9 cellular contexts compared by ENCODE assay signal in the genomic region with DNA sequence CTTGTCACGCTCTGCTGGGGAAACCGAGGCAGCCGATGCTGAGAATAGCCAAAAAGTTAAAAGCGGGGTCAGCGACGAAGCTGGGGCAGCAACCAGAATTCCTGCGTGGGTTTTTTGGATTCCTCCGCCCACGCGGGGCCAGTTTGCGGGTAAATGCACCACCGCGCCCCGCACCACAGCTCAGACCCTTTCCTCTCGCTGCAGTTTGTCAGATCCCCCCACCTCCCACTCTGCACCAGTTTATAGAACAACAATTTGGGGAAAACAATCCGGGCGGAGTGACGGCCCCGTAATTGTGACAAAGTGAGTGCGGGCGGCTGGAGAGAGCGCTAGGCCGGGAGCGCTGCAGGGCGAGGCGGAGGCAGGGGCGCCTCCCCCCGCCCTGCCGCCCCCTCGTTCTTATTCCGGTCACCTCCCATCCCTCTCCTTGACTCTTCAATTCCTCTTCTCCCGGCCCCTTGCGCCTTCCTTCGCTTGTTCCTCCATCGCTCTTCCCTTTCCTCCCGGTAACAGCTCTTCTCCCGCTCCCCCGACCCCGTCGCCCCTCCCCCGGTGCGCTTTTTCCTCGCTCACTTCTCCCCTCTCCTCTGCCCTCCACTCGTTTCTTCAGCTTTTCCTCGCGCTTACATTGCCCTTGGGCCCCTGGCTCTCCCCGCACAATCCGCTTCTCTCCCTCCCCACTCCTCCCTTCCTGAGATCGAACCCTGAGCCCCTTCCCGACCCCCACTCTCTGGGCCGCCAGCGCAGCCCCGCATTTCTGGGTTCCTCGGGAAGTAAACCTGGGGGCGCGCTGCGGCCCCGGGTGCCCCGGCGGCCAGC. TPM values are rescaled to one million over a fixed set of nuclear protein-coding genes. Genes with fewer than 3 reads are reported as not detected.
DNase-seq lines count a peak whose midpoint lies in the region; ATAC-seq and TF ChIP-seq lines count a peak whose summit lies in the region.
"Had no signal": no experiment of that assay in that cellular context is flagged by ENCODE, and none has a peak within 500 bp of the region (broad histone marks: within the 10 kb centered on the region; RNA-seq: fewer than 3 reads in every experiment).

No MANE protein-coding gene starts in this region.

- CTCF ChIA-PET in CD4-positive, alpha-beta T cell (lab: Charles Lee), result interaction anchor here (2.1 to 2.5 kb wide), 4 partner anchors 12 to 58 kb away, joined by 28 to 47 read pairs (median 38); partner anchors contain the start of gene SPATS2

- peaks cover 94% of the 10 kb centered on the region for H3K27me3 ChIP-seq in CD4-positive, alpha-beta T cell (ENCODE audit: control insufficient read depth, insufficient read depth, low read length)
- H3K27me3 ChIP-seq in HUES48 (ENCODE audit: control insufficient read depth, insufficient read depth, low read length) (peaks cover 87% of the 10 kb centered on the region), ovary (peaks cover 22% of the 10 kb centered on the region)
- peaks cover 63% of the 10 kb centered on the region for H3K27me3 ChIP-seq in effector memory CD4-positive, alpha-beta T cell (replicated peaks; ENCODE audit: control insufficient read depth, insufficient read depth, low read length, poor library complexity, severe bottlenecking)

- DNase-seq in CD4-positive, alpha-beta T cell, result no peak
- DNase-seq in effector memory CD4-positive, alpha-beta T cell, result no peak
- DNase-seq in ovary (peak in 1 of 5 donors; percentile 14), caudate nucleus (lab: John Stamatoyannopoulos, UW) (no peak), cortex of kidney (lab: John Stamatoyannopoulos, UW) (no peak)

- H3K4me3 ChIP-seq in HUES48 (ENCODE audit: low read depth, low read length) (peak overlapping the region; percentile 50), ovary (peak overlapping the region; percentile 13)
- H3K4me3 ChIP-seq in effector memory CD4-positive, alpha-beta T cell (ENCODE audit: insufficient read depth, low read depth, low read length, poor library complexity, severe bottlenecking), result peak overlapping the region; percentile 45

- H3K4me1 ChIP-seq in HUES48 (ENCODE audit: control insufficient read depth, insufficient read depth, low read length), result peaks cover 25% of the 10 kb centered on the region
- H3K4me1 ChIP-seq in effector memory CD4-positive, alpha-beta T cell (ENCODE audit: control insufficient read depth, insufficient read depth, low read length, poor library complexity, severe bottlenecking), result peaks cover 59% of the 10 kb centered on the region
- peaks cover 16% of the 10 kb centered on the region for H3K4me1 ChIP-seq in ovary (ENCODE audit: insufficient read depth)

- no peaks in the 10 kb centered on the region for H3K9me3 Mint-ChIP-seq in CD4-positive, alpha-beta T cell
- H3K9me3 Mint-ChIP-seq: activated naive CD4-positive, alpha-beta T cell treated with anti-CD3 and anti-CD28 coated beads, Interleukin-2, amount 50 U/mL, for 72 hours had no signal

- peaks cover 86% of the 10 kb centered on the region for H3K27me3 Mint-ChIP-seq in CD4-positive, alpha-beta T cell

- TF ChIP-seq POLR2A in ovary (IDR thresholded peaks at IDR 0.05), result no peak

- intact Hi-C loops in CD4-positive, alpha-beta T cell (cut with DNase I, micrococcal nuclease), result no loop called here
- intact Hi-C loops in ovary (cut with DNase I), result loop anchor here in 2 of 4 donors (5.0 to 10.0 kb wide), 2 partner anchors 169 to 171 kb away; no protein-coding TSS in a partner anchor

- H3K27ac Mint-ChIP-seq in CD4-positive, alpha-beta T cell, result no peak overlapping the region
- H3K27ac Mint-ChIP-seq: activated naive CD4-positive, alpha-beta T cell treated with anti-CD3 and anti-CD28 coated beads, Interleukin-2, amount 50 U/mL, for 72 hours had no signal

- H3K27ac ChIP-seq in CD4-positive, alpha-beta T cell (ENCODE audit: low read depth, low read length), result no peak overlapping the region
- no peak overlapping the region for H3K27ac ChIP-seq in HUES48 (ENCODE audit: low read depth, low read length)
- no peak overlapping the region for H3K27ac ChIP-seq in effector memory CD4-positive, alpha-beta T cell (ENCODE audit: insufficient read depth, low read length, poor library complexity, severe bottlenecking)
- H3K27ac ChIP-seq in ovary, result no peak overlapping the region
- no peak overlapping the region for H3K27ac ChIP-seq in caudate nucleus (ENCODE audit: low read depth, low read length)

- POLR2A ChIA-PET in CD4-positive, alpha-beta T cell (lab: Charles Lee), result interaction anchor here (1.0 to 2.8 kb wide), 5 partner anchors 8 to 83 kb away, joined by 3 to 17 read pairs (median 7); partner anchors contain the start of genes C1QL4, SPATS2 and TROAP

- WGBS in ovary, 3 donors, result 2 to 3% (median 2%) methylated on average over 60 of the region's 60 CpGs

- no peak overlapping the region for H3K9ac ChIP-seq in HUES48 (ENCODE audit: low read depth, low read length)

- TF ChIP-seq EP300 in ovary (IDR thresholded peaks at IDR 0.05), result no peak

- H3K4me1 Mint-ChIP-seq in CD4-positive, alpha-beta T cell (ENCODE audit: low read depth), result peaks cover 46% of the 10 kb centered on the region

- no peaks in the 10 kb centered on the region for H3K36me3 Mint-ChIP-seq in CD4-positive, alpha-beta T cell (ENCODE audit: low read depth)
- H3K36me3 Mint-ChIP-seq: activated naive CD4-positive, alpha-beta T cell treated with anti-CD3 and anti-CD28 coated beads, Interleukin-2, amount 50 U/mL, for 72 hours had no signal

- no peaks in the 10 kb centered on the region for H3K9me3 ChIP-seq in CD4-positive, alpha-beta T cell (ENCODE audit: control insufficient read depth, low read length)
- H3K9me3 ChIP-seq in HUES48 (ENCODE audit: control insufficient read depth, insufficient read depth, low read length) (no peaks in the 10 kb centered on the region), ovary (no peaks in the 10 kb centered on the region)
- H3K9me3 ChIP-seq in effector memory CD4-positive, alpha-beta T cell (ENCODE audit: control insufficient read depth, low read length), result no peaks in the 10 kb centered on the region

- TF ChIP-seq CTCF in CD4-positive, alpha-beta T cell (IDR thresholded peaks at IDR 0.05), result no peak
- no peak for TF ChIP-seq CTCF in ovary (IDR thresholded peaks at IDR 0.05)

- H3K36me3 ChIP-seq in HUES48 (ENCODE audit: control insufficient read depth, insufficient read depth, low read length), result no peaks in the 10 kb centered on the region
- H3K36me3 ChIP-seq in effector memory CD4-positive, alpha-beta T cell (ENCODE audit: control insufficient read depth, insufficient read depth, low read length), result no peaks in the 10 kb centered on the region
- H3K36me3 ChIP-seq in ovary, result no peaks in the 10 kb centered on the region

- peak overlapping the region; percentile 83 for H3K4me3 Mint-ChIP-seq in CD4-positive, alpha-beta T cell

- no peak for ATAC-seq in CD4-positive, alpha-beta T cell (ENCODE audit: poor library complexity)
- ATAC-seq in GM18867 (IDR thresholded peaks at IDR 0.05; ENCODE audit: unreplicated experiment) (no peak), GM19023 (IDR thresholded peaks at IDR 0.05; ENCODE audit: unreplicated experiment) (no peak)

RNA-seq across cellular contexts. Expression of gene DNAJC22, which starts 0.6 kb away (rescaled TPM):
- not detected for total RNA-seq in CD4-positive, alpha-beta T cell
- 1 to 10 TPM in 1 of 7 donors, under 1 TPM in 4, not detected in 2; 0.37 to 3.4 (median 0.47) TPM for total RNA-seq in ovary
- polyA plus RNA-seq in ovary, result under 1 TPM; 0.30 to 0.58 TPM

RNA-seq across cellular contexts. Expression of gene C1QL4, which starts 9.1 kb away (rescaled TPM):
- not detected for total RNA-seq in CD4-positive, alpha-beta T cell
- not detected for total RNA-seq in ovary
- not detected for polyA plus RNA-seq in ovary
- total RNA-seq: activated naive CD4-positive, alpha-beta T cell treated with anti-CD3 and anti-CD28 coated beads, Interleukin-2, amount 50 U/mL, for 72 hours had no signal

RNA-seq across cellular contexts. Expression of gene SPATS2, which starts 21.2 kb away (rescaled TPM):
- 1 to 10 TPM; 6.1 to 6.4 TPM for total RNA-seq in CD4-positive, alpha-beta T cell
- 10 to 100 TPM in 6 of 7 donors, 1 to 10 TPM in 1; 9.1 to 19.7 (median 15.2) TPM for total RNA-seq in ovary
- polyA plus RNA-seq in ovary, result 10 to 100 TPM; 10.9 to 28.2 TPM

RNA-seq across cellular contexts. Expression of gene TROAP, which starts 23.0 kb away (rescaled TPM):
- under 1 TPM; 0.30 to 0.31 TPM for total RNA-seq in CD4-positive, alpha-beta T cell
- total RNA-seq in ovary, result 1 to 10 TPM in 3 of 7 donors, under 1 TPM in 3, not detected in 1; 0.36 to 1.6 (median 0.89) TPM
- under 1 TPM; 0.40 to 0.92 TPM for polyA plus RNA-seq in ovary

RNA-seq across cellular contexts. Expression of gene PRPH, which starts 51.1 kb away (rescaled TPM):
- total RNA-seq in CD4-positive, alpha-beta T cell, result under 1 TPM in 1 of 2 experiments, not detected in 1; 0.56 TPM
- total RNA-seq in ovary, result 1 to 10 TPM in 2 of 7 donors, under 1 TPM in 5; 0.15 to 1.8 (median 0.34) TPM
- 1 to 10 TPM in 1 of 2 donors, under 1 TPM in 1; 0.33 to 1.4 TPM for polyA plus RNA-seq in ovary
- total RNA-seq: activated naive CD4-positive, alpha-beta T cell treated with anti-CD3 and anti-CD28 coated beads, Interleukin-2, amount 50 U/mL, for 72 hours had no signal
